16 cellular contexts compared by ENCODE assay signal in genomic region chr21:31475223-31475622, GRCh38.
DNase-seq lines count a peak whose midpoint lies in the region; ATAC-seq and TF ChIP-seq lines count a peak whose summit lies in the region.
"Had no signal": no experiment of that assay in that cellular context is flagged by ENCODE, and none has a peak within 500 bp of the region (broad histone marks: within the 10 kb centered on the region; RNA-seq: fewer than 3 reads in every experiment).

No MANE protein-coding gene starts in this region.

- H3K4me1 ChIP-seq in GM23338 (ENCODE audit: insufficient read depth) (peaks cover 14% of the 10 kb centered on the region; the same call in 1 of the 2 replicates), HEK293 (ENCODE audit: control insufficient read depth, insufficient read depth, low read length) (no peaks in the 10 kb centered on the region)
- H3K4me1 ChIP-seq: BLaER1, HAP-1 had no signal

- no peaks in the 10 kb centered on the region for H3K36me3 ChIP-seq in GM23338 (ENCODE audit: insufficient read depth)
- H3K36me3 ChIP-seq in HEK293 (ENCODE audit: control insufficient read depth in 2 of 2, insufficient read depth in 1 of 2, low read length in 2 of 2) = no peaks in the 10 kb centered on the region
- H3K36me3 ChIP-seq: HAP-1 had no signal

- peaks cover 10% of the 10 kb centered on the region for H3K27me3 Mint-ChIP-seq in GM23338 (ENCODE audit: insufficient read depth, low read depth, poor library complexity)
- no peaks in the 10 kb centered on the region for H3K27me3 Mint-ChIP-seq in endothelial cell (ENCODE audit: unreplicated experiment)
- peaks cover 9% of the 10 kb centered on the region for H3K27me3 Mint-ChIP-seq in activated naive CD4-positive, alpha-beta T cell treated with anti-CD3 and anti-CD28 coated beads, Interleukin-2, amount 10 ng/mL, durations not matched to agents 7 days and 5 days
- H3K27me3 Mint-ChIP-seq: CD4-positive, alpha-beta memory T cell had no signal

- H4K20me1 ChIP-seq in GM23338 (replicated peaks; ENCODE audit: insufficient read depth) = peaks cover 7% of the 10 kb centered on the region; the same call in 1 of the 2 replicates
- H4K20me1 ChIP-seq: BLaER1 had no signal

- H3K9me3 ChIP-seq in HEK293 (ENCODE audit: control insufficient read depth, insufficient read depth, low read depth, low read length) = no peaks in the 10 kb centered on the region
- H3K9me3 ChIP-seq: HAP-1 had no signal

- in situ Hi-C loops in ACHN (cut with HindIII; ENCODE audit: low pct_ligation_motif_present, low pct_unique_long_range_greater_than_20kb, low sequenced_read_pairs) = no loop called here

- H3K36me3 Mint-ChIP-seq in GM23338 (ENCODE audit: low read depth) (peaks cover 10% of the 10 kb centered on the region), endothelial cell (ENCODE audit: low read depth, unreplicated experiment) (peaks cover 15% of the 10 kb centered on the region)
- peaks cover 4% of the 10 kb centered on the region for H3K36me3 Mint-ChIP-seq in activated naive CD4-positive, alpha-beta T cell treated with anti-CD3 and anti-CD28 coated beads, Interleukin-2, amount 10 ng/mL, durations not matched to agents 7 days and 5 days
- H3K36me3 Mint-ChIP-seq: CD14-positive monocyte had no signal

- ATAC-seq in GM23338 = no peak
- ATAC-seq: K562 had no signal

- H3K27me3 ChIP-seq in GM23338 (ENCODE audit: insufficient read depth) = no peaks in the 10 kb centered on the region
- H3K27me3 ChIP-seq: BLaER1 had no signal

- no peak for DNase-seq in GM23338 (ENCODE audit: low spot score)
- no peak for DNase-seq in endothelial cell (ENCODE audit: low spot score)
- no peak for DNase-seq in substantia nigra (lab: John Stamatoyannopoulos, UW)
- DNase-seq in activated naive CD4-positive, alpha-beta T cell treated with anti-CD3 and anti-CD28 coated beads, Interleukin-2, amount 10 ng/mL, durations not matched to agents 7 days and 5 days = no peak
- no peak for DNase-seq in NCI-H2227 treated with DMSO at 0.1 percent for 48 hours (lab: John Stamatoyannopoulos, UW)
- DNase-seq in ACHN = no peak
- DNase-seq: Calu3; CD4-positive, alpha-beta memory T cell; DMS79 treated with DMSO at 0.1 percent for 48 hours; GF-D8; IMR-90 had no signal

- H3K4me3 Mint-ChIP-seq in GM23338 (no peak overlapping the region), endothelial cell (ENCODE audit: unreplicated experiment) (no peak overlapping the region)
- no peak overlapping the region for H3K4me3 Mint-ChIP-seq in activated naive CD4-positive, alpha-beta T cell treated with anti-CD3 and anti-CD28 coated beads, Interleukin-2, amount 10 ng/mL, durations not matched to agents 7 days and 5 days
- H3K4me3 Mint-ChIP-seq: CD14-positive monocyte; CD4-positive, alpha-beta memory T cell had no signal

- H3K27ac Mint-ChIP-seq in GM23338 = peak overlapping the region; percentile 19; the same call in 1 of the 2 replicates
- peak overlapping the region; percentile 12 for H3K27ac Mint-ChIP-seq in endothelial cell (ENCODE audit: unreplicated experiment)
- H3K27ac Mint-ChIP-seq in activated naive CD4-positive, alpha-beta T cell treated with anti-CD3 and anti-CD28 coated beads, Interleukin-2, amount 10 ng/mL, durations not matched to agents 7 days and 5 days = no peak overlapping the region
- H3K27ac Mint-ChIP-seq: CD14-positive monocyte had no signal

- no peak overlapping the region for H3K4me2 ChIP-seq in GM23338
- H3K4me2 ChIP-seq: BLaER1 had no signal

- H3K27ac ChIP-seq in GM23338 (ENCODE audit: low read depth) (no peak overlapping the region), HEK293 (ENCODE audit: extremely low read depth, low read depth, low read length) (no peak overlapping the region), substantia nigra (ENCODE audit: low read depth, low read length, poor library complexity, severe bottlenecking) (peak overlapping the region; percentile 10)
- H3K27ac ChIP-seq: BLaER1 had no signal

- H3K4me1 Mint-ChIP-seq in GM23338 (peaks cover 26% of the 10 kb centered on the region), endothelial cell (ENCODE audit: unreplicated experiment) (peaks cover 36% of the 10 kb centered on the region)
- H3K4me1 Mint-ChIP-seq in activated naive CD4-positive, alpha-beta T cell treated with anti-CD3 and anti-CD28 coated beads, Interleukin-2, amount 10 ng/mL, durations not matched to agents 7 days and 5 days = peaks cover 3% of the 10 kb centered on the region
- H3K4me1 Mint-ChIP-seq: CD4-positive, alpha-beta memory T cell had no signal

- CTCF ChIA-PET in HEK293 (lab: Yijun Ruan, JAX) = interaction anchor here (0.7 kb wide), 1 partner anchor 1057 kb away, joined by 3 read pairs; no protein-coding TSS in a partner anchor
- CTCF ChIA-PET in activated naive CD4-positive, alpha-beta T cell treated with anti-CD3 and anti-CD28 coated beads, Interleukin-2, amount 10 ng/mL, durations not matched to agents 7 days and 5 days (lab: Charles Lee) = no interaction called here

- POLR2A ChIA-PET in HEK293 (lab: Yijun Ruan, JAX) = no interaction called here

- no peak for TF ChIP-seq CTCF in GM23338 (conservative IDR thresholded peaks at IDR 0.05; ENCODE audit: low read depth in 2 of 2)
- TF ChIP-seq CTCF in HEK293 (tag by site-specific recombination; IDR thresholded peaks at IDR 0.05) = no peak
- no peak for TF ChIP-seq CTCF in endothelial cell (IDR thresholded peaks at IDR 0.05; ENCODE audit: unreplicated experiment)

- H3K9me2 ChIP-seq in GM23338 (ENCODE audit: insufficient read depth) = no peaks in the 10 kb centered on the region

- H3K4me3 ChIP-seq in GM23338 (no peak overlapping the region), HEK293 (ENCODE audit: low read depth, low read length) (no peak overlapping the region)
- H3K4me3 ChIP-seq: BLaER1, HAP-1, K562 had no signal

- no peak overlapping the region for H2AFZ ChIP-seq in GM23338

- H3K9me3 Mint-ChIP-seq in GM23338 = peaks cover 3% of the 10 kb centered on the region; the same call in 1 of the 3 replicates
- H3K9me3 Mint-ChIP-seq in endothelial cell (ENCODE audit: unreplicated experiment) = no peaks in the 10 kb centered on the region
- peaks cover 8% of the 10 kb centered on the region for H3K9me3 Mint-ChIP-seq in activated naive CD4-positive, alpha-beta T cell treated with anti-CD3 and anti-CD28 coated beads, Interleukin-2, amount 10 ng/mL, durations not matched to agents 7 days and 5 days

- H3K79me2 ChIP-seq in GM23338 (replicated peaks; ENCODE audit: insufficient read depth) = peaks cover 12% of the 10 kb centered on the region

- no peaks in the 10 kb centered on the region for H3F3A ChIP-seq in GM23338 (replicated peaks; ENCODE audit: low read depth)

TF ChIP-seq in GM23338, 12 proteins besides CTCF, POLR2A, EP300 and RAD21 (continues in another document):
- TF ChIP-seq EZH2phosphoT487 (IDR thresholded peaks at IDR 0.05; ENCODE audit: unreplicated experiment) = no peak
- TF ChIP-seq STAT1 (IDR thresholded peaks at IDR 0.05; ENCODE audit: unreplicated experiment) = no peak
- no peak for TF ChIP-seq NANOG (IDR thresholded peaks at IDR 0.05; ENCODE audit: borderline replicate concordance)
- no peak for TF ChIP-seq EZH2 (IDR thresholded peaks at IDR 0.05; ENCODE audit: low read depth, unreplicated experiment)
- no peak for TF ChIP-seq ZNF114 (CRISPR knock-in tag; IDR thresholded peaks at IDR 0.05)
- TF ChIP-seq ZNF331 (CRISPR knock-in tag; IDR thresholded peaks at IDR 0.05; ENCODE audit: low read depth) = no peak
- TF ChIP-seq, protein P1, sequence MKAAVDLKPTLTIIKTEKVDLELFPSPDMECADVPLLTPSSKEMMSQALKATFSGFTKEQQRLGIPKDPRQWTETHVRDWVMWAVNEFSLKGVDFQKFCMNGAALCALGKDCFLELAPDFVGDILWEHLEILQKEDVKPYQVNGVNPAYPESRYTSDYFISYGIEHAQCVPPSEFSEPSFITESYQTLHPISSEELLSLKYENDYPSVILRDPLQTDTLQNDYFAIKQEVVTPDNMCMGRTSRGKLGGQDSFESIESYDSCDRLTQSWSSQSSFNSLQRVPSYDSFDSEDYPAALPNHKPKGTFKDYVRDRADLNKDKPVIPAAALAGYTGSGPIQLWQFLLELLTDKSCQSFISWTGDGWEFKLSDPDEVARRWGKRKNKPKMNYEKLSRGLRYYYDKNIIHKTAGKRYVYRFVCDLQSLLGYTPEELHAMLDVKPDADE (IDR thresholded peaks at IDR 0.05) = no peak
- no peak for TF ChIP-seq CREB1 (CRISPR knock-in tag; IDR thresholded peaks at IDR 0.05; ENCODE audit: low read depth)

TF ChIP-seq in HEK293, 187 proteins besides CTCF, POLR2A, EP300 and RAD21:
- TF ChIP-seq BCL11B (tag by site-specific recombination; IDR thresholded peaks at IDR 0.05; ENCODE audit: low read depth) = no peak
- 0 out of 2 replicates have a peak, but pooled peaks have one; percentile 17 for TF ChIP-seq ZNF48 (tag by site-specific recombination; IDR thresholded peaks at IDR 0.05)
- no peak for TF ChIP-seq PRDM4 (tag by site-specific recombination; IDR thresholded peaks at IDR 0.05)
